Comparison of ENCODE assay signal across 30 cellular contexts in the genomic region with DNA sequence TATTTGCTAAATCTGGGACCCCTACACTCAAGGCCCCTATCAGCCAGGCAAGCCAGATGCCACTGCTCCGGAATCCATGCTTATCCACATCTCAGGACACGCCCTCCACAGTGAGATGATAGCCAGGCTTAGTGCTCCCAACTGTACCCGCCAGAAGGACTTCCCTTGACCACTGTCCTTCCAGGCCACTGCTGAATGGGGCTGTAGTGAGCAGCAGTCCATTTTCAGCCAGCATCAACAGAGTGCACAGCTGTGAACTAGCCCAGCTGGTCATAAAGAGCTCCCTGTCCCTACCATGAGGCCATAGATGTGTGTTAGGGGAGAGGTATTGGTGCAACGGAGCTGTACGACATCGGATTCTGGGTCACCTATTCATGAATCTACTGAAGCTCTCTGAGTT.
"Had no signal": no experiment of that assay in that cellular context is flagged by ENCODE, and none has a peak within 500 bp of the region (broad histone marks: within the 10 kb centered on the region; RNA-seq: fewer than 3 reads in every experiment).

No MANE protein-coding gene starts in this region.

- H3K36me3 Mint-ChIP-seq: activated naive CD8-positive, alpha-beta T cell had no signal

- H3K9me3 ChIP-seq: esophagus muscularis mucosa, gastrocnemius medialis had no signal

- DNase-seq: activated B cell treated with CpG ODN at 0.5 μM for 24 hours; activated CD4-positive, alpha-beta T cell treated with anti-CD3 and anti-CD28 coated beads for 48 hours; activated CD4-positive, alpha-beta T cell treated with anti-CD3 and anti-CD28 coated beads, Interleukin-2, amount 50 U/mL, for 1 hour; activated CD4-positive, alpha-beta T cell treated with anti-CD3 and anti-CD28 coated beads, Interleukin-2, amount 50 U/mL, for 48 hours; activated CD8-positive, alpha-beta memory T cell treated with anti-CD3 and anti-CD28 coated beads for 24 hours; activated CD8-positive, alpha-beta T cell treated with anti-CD3 and anti-CD28 coated beads for 36 hours; activated effector memory CD4-positive, alpha-beta T cell treated with Interleukin-2 at 50 U/mL for 16 hours; activated gamma-delta T cell treated with Interleukin-2 at 50 U/mL for 16 hours; activated naive CD4-positive, alpha-beta T cell treated with anti-CD3 and anti-CD28 coated beads, Interleukin-2, amount 50 U/mL, for 16 hours; activated naive CD4-positive, alpha-beta T cell treated with Interleukin-2 at 50 U/mL for 16 hours; activated T-cell treated with anti-CD3 and anti-CD28 coated beads, Interleukin-2, amount 50 U/mL, for 4 hours; amniotic stem cell; brain microvascular endothelial cell; cortex of kidney; dermis blood vessel endothelial cell; effector CD4-positive, alpha-beta T cell; effector memory CD8-positive, alpha-beta T cell; erythroblast; foreskin keratinocyte; gastrocnemius medialis; T-helper 1 cell; T-helper 17 cell; T1000; WERI-Rb-1 had no signal

- H3K4me3 Mint-ChIP-seq: activated B cell treated with CpG ODN at 0.5 μM for 24 hours; activated CD8-positive, alpha-beta T cell treated with anti-CD3 and anti-CD28 coated beads for 36 hours; activated naive CD8-positive, alpha-beta T cell; activated T-cell treated with anti-CD3 and anti-CD28 coated beads, Interleukin-2, amount 50 U/mL, for 4 hours; activated T-helper 17 cell treated with anti-CD3 and anti-CD28 coated beads, Interleukin-2, amount 50 U/mL, for 72 hours; central memory CD8-positive, alpha-beta T cell; effector memory CD8-positive, alpha-beta T cell; T-helper 17 cell; T-helper 2 cell treated with Interferon-gamma antibody and Interleukin-4, amounts not matched to agents 5 μg/mL and 100 μg/mL, for 36 hours had no signal

- H3K27me3 ChIP-seq: gastrocnemius medialis had no signal

- H3K36me3 ChIP-seq: brain microvascular endothelial cell, esophagus muscularis mucosa, gastrocnemius medialis, WERI-Rb-1 had no signal

- H3K4me1 ChIP-seq: esophagus muscularis mucosa, foreskin keratinocyte, gastrocnemius medialis had no signal

- H3K27ac Mint-ChIP-seq: activated B cell treated with CpG ODN at 0.5 μM for 24 hours; activated CD8-positive, alpha-beta T cell treated with anti-CD3 and anti-CD28 coated beads for 36 hours; activated naive CD8-positive, alpha-beta T cell; activated T-helper 17 cell treated with anti-CD3 and anti-CD28 coated beads, Interleukin-2, amount 50 U/mL, for 72 hours; effector memory CD8-positive, alpha-beta T cell; T-helper 17 cell; T-helper 2 cell treated with Interferon-gamma antibody and Interleukin-4, amounts not matched to agents 5 μg/mL and 100 μg/mL, for 36 hours had no signal

- H3K4me3 ChIP-seq: esophagus muscularis mucosa, gastrocnemius medialis had no signal

- H3K27me3 Mint-ChIP-seq: activated naive CD8-positive, alpha-beta T cell had no signal

- H3K27ac ChIP-seq: brain microvascular endothelial cell, esophagus muscularis mucosa, foreskin keratinocyte, gastrocnemius medialis, WERI-Rb-1 had no signal

- ATAC-seq: activated CD4-positive, CD25-positive, alpha-beta regulatory T cell treated with anti-CD3 and anti-CD28 coated beads, Interleukin-2, amount 50 U/mL, for 24 hours; activated CD8-positive, alpha-beta T cell treated with anti-CD3 and anti-CD28 coated beads for 36 hours; activated T-cell treated with anti-CD3 and anti-CD28 coated beads, Interleukin-2, amount 50 U/mL, for 4 hours; activated T-helper 17 cell treated with anti-CD3 and anti-CD28 coated beads, Interleukin-2, amount 50 U/mL, for 72 hours; effector memory CD8-positive, alpha-beta T cell; foreskin keratinocyte; gastrocnemius medialis; T-helper 17 cell had no signal

- H3K4me1 Mint-ChIP-seq: activated B cell treated with CpG ODN at 0.5 μM for 24 hours; central memory CD8-positive, alpha-beta T cell; T-helper 17 cell had no signal
